ENCODE assay signal across 1 cellular context in genomic region chr6:158437571-158437970, GRCh38.
TF ChIP-seq lines count a peak whose summit lies in the region.

No MANE protein-coding gene starts in this region.

TF ChIP-seq in HepG2, 621 proteins besides CTCF, POLR2A, EP300 and RAD21 (continued from another document):
- no peak for TF ChIP-seq ZNF781 (CRISPR knock-in tag; IDR thresholded peaks at IDR 0.05; ENCODE audit: borderline replicate concordance, not compliant biosample characterization)
